ENCODE assay signal across 2 cellular contexts in the genomic region with DNA sequence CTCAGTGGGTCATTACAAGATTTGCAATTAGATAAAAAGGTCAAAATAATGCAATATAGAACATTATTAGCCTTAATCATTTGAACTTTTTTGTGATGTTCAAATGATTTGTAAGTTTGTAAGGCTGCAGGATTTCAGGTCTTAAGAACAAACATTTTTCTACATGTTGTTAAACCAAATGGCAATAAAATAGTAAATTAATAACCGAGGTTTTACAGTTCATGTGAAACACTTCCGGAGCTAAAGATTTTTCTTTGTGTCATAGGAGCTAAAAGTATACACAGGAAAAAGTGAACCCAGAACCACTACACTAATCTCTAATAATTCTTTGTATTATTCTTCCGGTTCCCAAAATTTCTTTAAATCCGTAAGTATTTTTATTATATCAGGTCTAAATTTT.
TF ChIP-seq lines count a peak whose summit lies in the region.

No MANE protein-coding gene starts in this region.

TF ChIP-seq in SK-N-SH, 30 proteins besides CTCF, POLR2A, EP300 and RAD21 (continued from another document):
- TF ChIP-seq MAX (IDR thresholded peaks at IDR 0.05; ENCODE audit: low read depth): no peak
- TF ChIP-seq, protein P1, sequence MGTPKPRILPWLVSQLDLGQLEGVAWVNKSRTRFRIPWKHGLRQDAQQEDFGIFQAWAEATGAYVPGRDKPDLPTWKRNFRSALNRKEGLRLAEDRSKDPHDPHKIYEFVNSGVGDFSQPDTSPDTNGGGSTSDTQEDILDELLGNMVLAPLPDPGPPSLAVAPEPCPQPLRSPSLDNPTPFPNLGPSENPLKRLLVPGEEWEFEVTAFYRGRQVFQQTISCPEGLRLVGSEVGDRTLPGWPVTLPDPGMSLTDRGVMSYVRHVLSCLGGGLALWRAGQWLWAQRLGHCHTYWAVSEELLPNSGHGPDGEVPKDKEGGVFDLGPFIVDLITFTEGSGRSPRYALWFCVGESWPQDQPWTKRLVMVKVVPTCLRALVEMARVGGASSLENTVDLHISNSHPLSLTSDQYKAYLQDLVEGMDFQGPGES (IDR thresholded peaks at IDR 0.05; ENCODE audit: low read depth, low read length): no peak

TF ChIP-seq in SK-N-SH treated with all-trans-retinoic acid at 6 μM for 48 hours, 23 proteins besides CTCF, POLR2A, EP300 and RAD21 (continued from another document):
- TF ChIP-seq ZNF565 (CRISPR knock-in tag; conservative IDR thresholded peaks at IDR 0.05; ENCODE audit: low read depth): no peak
- TF ChIP-seq TCF4 (CRISPR knock-in tag; IDR thresholded peaks at IDR 0.05; ENCODE audit: borderline replicate concordance): no peak
- TF ChIP-seq TOX (CRISPR knock-in tag; IDR thresholded peaks at IDR 0.05; ENCODE audit: borderline replicate concordance): no peak
- no peak for TF ChIP-seq ZNF70 (CRISPR knock-in tag; IDR thresholded peaks at IDR 0.05)
- TF ChIP-seq PATZ1 (CRISPR knock-in tag; IDR thresholded peaks at IDR 0.05; ENCODE audit: borderline replicate concordance): no peak
- TF ChIP-seq OSR1 (CRISPR knock-in tag; IDR thresholded peaks at IDR 0.05): no peak
- TF ChIP-seq ARNTL (CRISPR knock-in tag; IDR thresholded peaks at IDR 0.05; ENCODE audit: borderline replicate concordance, low read depth): no peak
- TF ChIP-seq BACH2 (CRISPR knock-in tag; IDR thresholded peaks at IDR 0.05; ENCODE audit: borderline replicate concordance): no peak
TF ChIP-seq in SK-N-SH treated with all-trans-retinoic acid at 6 μM for 48 hours: peak in this region for 0.
